Comparison of ENCODE assay signal across 16 cellular contexts in genomic region chr3:6528951-6529350, GRCh38.
"Had no signal": no experiment of that assay in that cellular context is flagged by ENCODE, and none has a peak within 500 bp of the region (broad histone marks: within the 10 kb centered on the region; RNA-seq: fewer than 3 reads in every experiment).

No MANE protein-coding gene starts in this region.

- ATAC-seq: activated CD8-positive, alpha-beta memory T cell treated with anti-CD3 and anti-CD28 coated beads, Interleukin-2, amount 10 ng/mL, durations not matched to agents 7 days and 5 days; esophagus mucosa; left lobe of liver; mucosa of descending colon; naive thymus-derived CD8-positive, alpha-beta T cell; right cardiac atrium; stimulated activated effector memory CD8-positive, alpha-beta T cell treated with anti-CD3 and anti-CD28 coated beads, Interleukin-12 subunit alpha, Interleukin-12 subunit beta, amount 100 ng/mL, for 72 hours had no signal

- FAIRE-seq: TTC549 had no signal

- H3K27ac ChIP-seq: tibial artery had no signal

- H3K4me3 ChIP-seq: mucosa of descending colon, tibial artery had no signal

- H3K27me3 ChIP-seq: tibial artery had no signal

- DNase-seq: activated CD4-positive, alpha-beta T cell treated with anti-CD3 and anti-CD28 coated beads, Interleukin-2, amount 50 U/mL, for 48 hours; activated CD8-positive, alpha-beta memory T cell treated with anti-CD3 and anti-CD28 coated beads, Interleukin-2, amount 10 ng/mL, durations not matched to agents 7 days and 5 days; activated effector memory CD4-positive, alpha-beta T cell treated with anti-CD3 and anti-CD28 coated beads, Interleukin-2, amount 50 U/mL, for 16 hours; activated T-cell treated with anti-CD3 and anti-CD28 coated beads, Interleukin-2, amount 50 U/mL, for 24 hours; amygdala; cerebellar nuclear complex; dermis blood vessel endothelial cell; mucosa of descending colon; naive thymus-derived CD8-positive, alpha-beta T cell; posterior cingulate gyrus; right cardiac atrium; tibial artery had no signal

- H3K36me3 ChIP-seq: tibial artery had no signal

- H3K9me3 ChIP-seq: mucosa of descending colon, tibial artery had no signal

- H3K4me1 ChIP-seq: tibial artery had no signal
